In genomic region chr17:78925662-78926555, GRCh38 we compare ENCODE assay signal across 9 cellular contexts. TPM values are rescaled to one million over a fixed set of nuclear protein-coding genes. Genes with fewer than 3 reads are reported as not detected.
A peak's percentile ranks its signal among the peaks of the same experiment; 100 is the strongest.
DNase-seq lines count a peak whose midpoint lies in the region; ATAC-seq and TF ChIP-seq lines count a peak whose summit lies in the region.
"Had no signal": no experiment of that assay in that cellular context is flagged by ENCODE, and none has a peak within 500 bp of the region (broad histone marks: within the 10 kb centered on the region; RNA-seq: fewer than 3 reads in every experiment).

No MANE protein-coding gene starts in this region.

- H3K27me3 ChIP-seq in BE2C, result no peaks in the 10 kb centered on the region

- no peaks in the 10 kb centered on the region for H3K36me3 ChIP-seq in BE2C

- peak overlapping the region; percentile 54 for H3K4me3 ChIP-seq in BE2C (ENCODE audit: low read depth, low read length)

- peaks cover 8% of the 10 kb centered on the region for H3K4me1 ChIP-seq in BE2C

- TF ChIP-seq CTCF in BE2C (IDR thresholded peaks at IDR 0.05; ENCODE audit: low read depth, low read length), result no peak

- H3K27ac ChIP-seq in caudate nucleus (ENCODE audit: low read depth, low read length), result peak overlapping the region; percentile 91

- no peak overlapping the region for H3K27ac Mint-ChIP-seq in stimulated activated memory B cell treated with anti-CD40 and anti-IgM and Interleukin-4, amounts not matched to agents 10 μg/mL and 1 μg/mL and 100 μg/mL, for 72 hours

- no peaks in the 10 kb centered on the region for H3K36me3 Mint-ChIP-seq in stimulated activated memory B cell treated with anti-CD40 and anti-IgM and Interleukin-4, amounts not matched to agents 10 μg/mL and 1 μg/mL and 100 μg/mL, for 72 hours

- peaks cover 18% of the 10 kb centered on the region for H3K4me1 Mint-ChIP-seq in stimulated activated memory B cell treated with anti-CD40 and anti-IgM and Interleukin-4, amounts not matched to agents 10 μg/mL and 1 μg/mL and 100 μg/mL, for 72 hours

- H3K4me3 Mint-ChIP-seq in stimulated activated memory B cell treated with anti-CD40 and anti-IgM and Interleukin-4, amounts not matched to agents 10 μg/mL and 1 μg/mL and 100 μg/mL, for 72 hours, result peak overlapping the region; percentile 48

- H3K9me3 Mint-ChIP-seq in stimulated activated memory B cell treated with anti-CD40 and anti-IgM and Interleukin-4, amounts not matched to agents 10 μg/mL and 1 μg/mL and 100 μg/mL, for 72 hours, result no peaks in the 10 kb centered on the region

- H3K9me3 ChIP-seq in BE2C, result no peaks in the 10 kb centered on the region

- peaks cover 30% of the 10 kb centered on the region for H3K27me3 Mint-ChIP-seq in stimulated activated memory B cell treated with anti-CD40 and anti-IgM and Interleukin-4, amounts not matched to agents 10 μg/mL and 1 μg/mL and 100 μg/mL, for 72 hours

- DNase-seq in BE2C (no peak), LHCN-M2 (ENCODE audit: low read depth) (peak; percentile 52), caudate nucleus (lab: John Stamatoyannopoulos, UW) (peak in 26 of 61 donors; percentile 2 to 74 (median 38)), left kidney (ENCODE audit: low read depth, low spot score) (peak; percentile 78), NK-92 (lab: John Stamatoyannopoulos, UW; ENCODE audit: unreplicated experiment) (no peak)

- ATAC-seq in stimulated activated memory B cell treated with anti-CD40 and anti-IgM and Interleukin-4, amounts not matched to agents 10 μg/mL and 1 μg/mL and 100 μg/mL, for 72 hours, result no peak
- ATAC-seq in GM21723 (IDR thresholded peaks at IDR 0.05; ENCODE audit: unreplicated experiment), result no peak
- ATAC-seq in HG03378 (IDR thresholded peaks at IDR 0.05; ENCODE audit: unreplicated experiment), result no peak

RNA-seq across cellular contexts. Expression of gene TIMP2, which starts 0.7 kb away (rescaled TPM):
- 93.4 TPM for polyA plus RNA-seq in BE2C (2012; ENCODE audit: insufficient read depth, insufficient read length, low read depth)
- total RNA-seq in LHCN-M2 (2014; rRNA removed), result 94.7 and 127 TPM in 2 replicates
- 273 TPM for polyA plus RNA-seq in LHCN-M2 (2012)

RNA-seq across cellular contexts. Expression of gene CEP295NL, which starts 22.9 kb away (rescaled TPM):
- polyA plus RNA-seq in BE2C (2012; ENCODE audit: insufficient read depth, insufficient read length, low read depth), result 0.62 TPM
- 0.17 and 0.32 TPM in 2 replicates for total RNA-seq in LHCN-M2 (2014; rRNA removed)
- 0.24 TPM for polyA plus RNA-seq in LHCN-M2 (2012)
- polyA plus RNA-seq: keratinocyte had no signal

RNA-seq across cellular contexts. Expression of gene LGALS3BP, which starts 53.8 kb away (rescaled TPM):
- 544 TPM for polyA plus RNA-seq in BE2C (2012; ENCODE audit: insufficient read depth, insufficient read length, low read depth)
- 331 and 403 TPM in 2 replicates for total RNA-seq in LHCN-M2 (2014; rRNA removed)
- polyA plus RNA-seq in LHCN-M2 (2012), result 205 TPM

Comparison
In these comparisons a context has a peak if more than half of its experiments do, and no peak if none do; other contexts are left out.
1. DNase-seq: peak in LHCN-M2 (single experiment) and left kidney (single experiment); none in BE2C (single experiment) and NK-92 (single experiment).